Comparison of ENCODE assay signal across 24 cellular contexts in the genomic region with DNA sequence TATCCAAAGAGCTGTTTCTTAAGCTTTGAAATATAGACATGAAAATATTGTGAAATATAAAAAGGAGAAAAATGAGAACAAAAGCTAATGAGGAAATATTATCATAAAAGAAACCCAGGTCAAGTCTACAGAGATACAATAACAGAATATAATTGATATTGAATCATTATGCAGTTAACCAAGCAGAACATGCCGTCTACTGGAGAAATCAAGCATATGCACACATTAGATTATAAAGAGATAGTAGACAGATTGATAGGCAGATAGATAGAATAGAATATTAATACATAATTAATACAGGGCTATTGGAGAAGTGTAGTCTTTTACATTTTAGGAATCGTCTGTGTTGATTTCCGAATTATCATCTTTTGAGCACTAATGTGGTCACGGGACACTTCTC.
"Had no signal": no experiment of that assay in that cellular context is flagged by ENCODE, and none has a peak within 500 bp of the region (broad histone marks: within the 10 kb centered on the region; RNA-seq: fewer than 3 reads in every experiment).

No MANE protein-coding gene starts in this region.

- DNase-seq: activated CD4-positive, alpha-beta T cell treated with anti-CD3 and anti-CD28 coated beads, Interleukin-2, amount 50 U/mL, for 1 hour; activated CD8-positive, alpha-beta memory T cell treated with anti-CD3 and anti-CD28 coated beads, Interleukin-2, amount 50 U/mL, for 4 hours; activated effector memory CD4-positive, alpha-beta T cell treated with Interleukin-2 at 50 U/mL for 16 hours; activated naive CD4-positive, alpha-beta T cell treated with anti-CD3 and anti-CD28 coated beads, Interleukin-2, amount 10 ng/mL, durations not matched to agents 7 days and 5 days; activated naive CD8-positive, alpha-beta T cell treated with anti-CD3 and anti-CD28 coated beads, Interleukin-2, amount 50 U/mL, for 24 hours; activated T-cell treated with anti-CD3 and anti-CD28 coated beads, Interleukin-2, amount 50 U/mL, for 4 hours; anterior cingulate cortex; caudate nucleus; dorsolateral prefrontal cortex; foreskin fibroblast; glutamatergic neuron; hippocampal formation; left ventricle myocardium inferior; mesenchymal stem cell; mucosa of descending colon; naive B cell; stimulated activated CD4-positive, alpha-beta T cell treated with anti-CD3 and anti-CD28 coated beads, Interleukin-4, amount 100 ng/mL, for 1 hour; stomach; trophoblast cell had no signal

- H3K4me3 ChIP-seq: dorsolateral prefrontal cortex, left ventricle myocardium inferior, mucosa of descending colon, prostate gland, right atrium auricular region, smooth muscle cell, stomach had no signal

- H3K27me3 ChIP-seq: dorsolateral prefrontal cortex, right atrium auricular region, stomach had no signal

- H3K9me3 ChIP-seq: mucosa of descending colon, prostate gland, right atrium auricular region, stomach had no signal

- H3K36me3 ChIP-seq: left ventricle myocardium inferior, prostate gland, right atrium auricular region, stomach had no signal

- H3K4me2 ChIP-seq: smooth muscle cell had no signal

- H3K4me1 ChIP-seq: left ventricle myocardium inferior, prostate gland, right atrium auricular region, stomach had no signal

- H3K27ac ChIP-seq: dorsolateral prefrontal cortex, left ventricle myocardium inferior, prostate gland, right atrium auricular region, stomach had no signal

- ATAC-seq: activated CD4-positive, CD25-positive, alpha-beta regulatory T cell treated with anti-CD3 and anti-CD28 coated beads, Interleukin-2, amount 50 U/mL, for 24 hours; activated naive CD8-positive, alpha-beta T cell treated with anti-CD3 and anti-CD28 coated beads, Interleukin-2, amount 50 U/mL, for 24 hours; activated T-cell treated with anti-CD3 and anti-CD28 coated beads, Interleukin-2, amount 50 U/mL, for 4 hours; mucosa of descending colon; stimulated activated effector memory CD8-positive, alpha-beta T cell treated with anti-CD3 and anti-CD28 coated beads, Interleukin-12 subunit alpha, Interleukin-12 subunit beta, amount 100 ng/mL, for 72 hours had no signal
